In the genomic region with DNA sequence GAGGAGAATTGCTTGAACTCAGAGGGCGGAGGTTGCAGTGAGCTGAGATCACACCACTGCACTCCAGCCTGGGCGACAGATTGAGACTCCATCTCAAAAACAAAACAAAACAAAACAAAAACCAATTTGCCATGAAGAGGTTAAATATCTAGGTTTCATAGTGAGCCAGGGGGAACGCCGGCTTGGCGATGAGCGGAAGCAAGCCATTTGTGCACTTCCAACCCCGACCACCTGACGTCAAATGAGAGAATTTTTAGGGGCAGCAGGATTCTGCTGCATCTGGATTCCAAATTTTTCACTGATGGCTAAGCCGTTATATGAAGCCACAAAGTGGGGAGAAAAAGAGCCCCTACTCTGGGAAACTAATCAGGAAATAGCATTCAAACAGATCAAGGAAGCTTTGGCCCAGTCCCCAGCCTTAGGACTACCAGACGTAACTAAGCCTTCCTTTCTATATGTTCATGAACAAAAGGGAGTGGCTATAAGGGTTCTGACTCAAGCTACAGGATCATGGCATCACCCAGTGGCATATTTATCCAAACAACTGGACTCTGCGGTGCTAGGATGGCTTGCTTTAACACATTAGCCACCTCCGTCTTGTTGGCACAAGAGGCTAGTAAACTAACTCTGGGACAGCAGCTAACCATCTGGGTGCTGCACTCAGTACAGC, we compare ENCODE assay signal across 18 cellular contexts. TPM values are rescaled to one million over a fixed set of nuclear protein-coding genes. Genes with fewer than 3 reads are reported as not detected.
DNase-seq lines count a peak whose midpoint lies in the region; ATAC-seq and TF ChIP-seq lines count a peak whose summit lies in the region.
"Had no signal": no experiment of that assay in that cellular context is flagged by ENCODE, and none has a peak within 500 bp of the region (broad histone marks: within the 10 kb centered on the region; RNA-seq: fewer than 3 reads in every experiment).

No MANE protein-coding gene starts in this region.

- no peaks in the 10 kb centered on the region for H3K27me3 ChIP-seq in upper lobe of right lung
- H3K27me3 ChIP-seq: Peyer's patch had no signal

- intact Hi-C loops in upper lobe of right lung (cut with DNase I) = no loop called here

- DNase-seq in activated effector memory CD4-positive, alpha-beta T cell treated with anti-CD3 and anti-CD28 coated beads, Interleukin-2, amount 50 U/mL, for 16 hours = peak; percentile 21
- no peak for DNase-seq in activated effector memory CD4-positive, alpha-beta T cell treated with Interleukin-2 at 50 U/mL for 16 hours
- DNase-seq in NCI-H69 (lab: John Stamatoyannopoulos, UW) (peak; percentile 20), upper lobe of right lung (peak; percentile 11), UCSD-AML1 (lab: John Stamatoyannopoulos, UW; ENCODE audit: unreplicated experiment) (no peak), NCI-H1694 (lab: John Stamatoyannopoulos, UW) (no peak), NCI-H748 treated with DMSO at 0.1 percent for 48 hours (lab: John Stamatoyannopoulos, UW) (no peak)
- DNase-seq: 8988T, Caco-2, DMS53, GOT3, KBM-7, NCI-H1436 treated with DMSO at 0.1 percent for 48 hours, SIG-M5 had no signal

- H3K36me3 ChIP-seq in upper lobe of right lung = no peaks in the 10 kb centered on the region
- H3K36me3 ChIP-seq: Peyer's patch had no signal

- H3K4me1 ChIP-seq in upper lobe of right lung = peaks cover 14% of the 10 kb centered on the region

- ATAC-seq in esophagus mucosa (peak; percentile 81), upper lobe of right lung (no peak)

- H3K27ac ChIP-seq in upper lobe of right lung = no peak overlapping the region
- H3K27ac ChIP-seq: C4-2B, HL-60, Peyer's patch had no signal

- no peaks in the 10 kb centered on the region for H3K9me3 ChIP-seq in upper lobe of right lung
- H3K9me3 ChIP-seq: Caco-2, Peyer's patch had no signal

- TF ChIP-seq CTCF in upper lobe of right lung (IDR thresholded peaks at IDR 0.05) = no peak

- no peak overlapping the region for H3K4me3 ChIP-seq in upper lobe of right lung
- H3K4me3 ChIP-seq: Peyer's patch had no signal

RNA-seq across cellular contexts. Expression of gene ADCK2, which starts 12.9 kb away (rescaled TPM):
- 20.2 TPM for total RNA-seq in esophagus mucosa
- 18.2 TPM for total RNA-seq in upper lobe of right lung

RNA-seq across cellular contexts. Expression of gene DENND2A, which starts 19.2 kb away (rescaled TPM):
- total RNA-seq in esophagus mucosa (1.0 TPM), upper lobe of right lung (26.2 TPM)

RNA-seq across cellular contexts. Expression of gene NDUFB2, which starts 36.6 kb away (rescaled TPM):
- total RNA-seq in esophagus mucosa (181 TPM), upper lobe of right lung (160 TPM)

Comparison
In these comparisons a context has a peak if more than half of its experiments do, and no peak if none do; other contexts are left out.
1. DNase-seq: peak in activated effector memory CD4-positive, alpha-beta T cell treated with anti-CD3 and anti-CD28 coated beads, Interleukin-2, amount 50 U/mL, for 16 hours (single experiment), NCI-H69 (single experiment) and upper lobe of right lung (single experiment); none in activated effector memory CD4-positive, alpha-beta T cell treated with Interleukin-2 at 50 U/mL for 16 hours (single experiment), UCSD-AML1 (single experiment), NCI-H1694 (single experiment) and NCI-H748 treated with DMSO at 0.1 percent for 48 hours (single experiment).
2. RNA of gene DENND2A, which starts 19.2 kb away (total RNA-seq): 26.2 TPM in upper lobe of right lung (single experiment); 1.0 TPM in esophagus mucosa (single experiment); every median in the first group is over 10 times any median in the second.